ENCODE assay signal across 8 cellular contexts in genomic region chr6:55617272-55617671, GRCh38. TPM values are rescaled to one million over a fixed set of nuclear protein-coding genes. Genes with fewer than 3 reads are reported as not detected.
DNase-seq lines count a peak whose midpoint lies in the region; ATAC-seq and TF ChIP-seq lines count a peak whose summit lies in the region.

No MANE protein-coding gene starts in this region.

- no peaks in the 10 kb centered on the region for H3K36me3 ChIP-seq in iPS DF 6.9 (ENCODE audit: control insufficient read depth, insufficient read depth, low read length)

- no peak overlapping the region for H3K27ac ChIP-seq in iPS DF 6.9 (ENCODE audit: low read length)

- no peaks in the 10 kb centered on the region for H3K27me3 ChIP-seq in iPS DF 6.9 (ENCODE audit: control insufficient read depth, insufficient read depth, low read length)

- peak; percentile 41 for TF ChIP-seq CTCF in AG09319 (IDR thresholded peaks at IDR 0.05; ENCODE audit: low read depth, low read length)

- H3K4me1 ChIP-seq in iPS DF 6.9 (ENCODE audit: control insufficient read depth, insufficient read depth, low read length), result no peaks in the 10 kb centered on the region

- WGBS in iPS DF 6.9 (ENCODE audit: insufficient coverage, insufficient read length), result no CpG with 5 or more reads among the region's 5 CpGs

- no peaks in the 10 kb centered on the region for H3K9me3 ChIP-seq in iPS DF 6.9 (ENCODE audit: control insufficient read depth, insufficient read depth, low read length)

- peak; percentile 76 for ATAC-seq in GM18517 (IDR thresholded peaks at IDR 0.05; ENCODE audit: unreplicated experiment)

- DNase-seq in AG09319 (ENCODE audit: extremely low read depth, low read depth), result no peak
- DNase-seq in HT1080 (ENCODE audit: low read depth), result peak; percentile 46
- DNase-seq in SKM-1 (lab: John Stamatoyannopoulos, UW; ENCODE audit: unreplicated experiment), result peak; percentile 9
- peak; percentile 13 for DNase-seq in iPS DF 6.9 (ENCODE audit: low read depth, low spot score)
- DNase-seq in superior temporal gyrus (ENCODE audit: extremely low spot score), result no peak
- no peak for DNase-seq in cerebellum (ENCODE audit: low spot score)
- no peak for DNase-seq in ecto neural progenitor cell (ENCODE audit: low spot score)

- no peak overlapping the region for H3K4me3 ChIP-seq in iPS DF 6.9 (ENCODE audit: low read length)

RNA-seq across cellular contexts. Expression of gene HMGCLL1, which starts 38.3 kb away (rescaled TPM):
- not detected in 2 replicates for total RNA-seq in HT1080 (2014; rRNA removed; shearing (Covaris generic))
- not detected in 2 replicates for polyA plus RNA-seq in HT1080 (2015; cell fraction: cytosol; rRNA removed)
- polyA plus RNA-seq in HT1080 (2015; cell fraction: nucleus; rRNA removed), result not detected in 2 replicates
- 35.2 TPM for total RNA-seq in cerebellum

Comparison
In these comparisons a context has a peak if more than half of its experiments do, and no peak if none do; other contexts are left out.
1. DNase-seq: peak in HT1080 (single experiment), SKM-1 (single experiment) and iPS DF 6.9 (single experiment); none in AG09319 (single experiment), superior temporal gyrus (single experiment), cerebellum (single experiment) and ecto neural progenitor cell (single experiment).
2. RNA of gene HMGCLL1, which starts 38.3 kb away (total RNA-seq): 35.2 TPM in cerebellum (single experiment); not detected in HT1080; every median in the first group is over 10 times any median in the second.